Comparison of ENCODE assay signal across 25 cellular contexts in genomic region chr4:136002316-136002715, GRCh38.
DNase-seq lines count a peak whose midpoint lies in the region; ATAC-seq and TF ChIP-seq lines count a peak whose summit lies in the region.
"Had no signal": no experiment of that assay in that cellular context is flagged by ENCODE, and none has a peak within 500 bp of the region (broad histone marks: within the 10 kb centered on the region; RNA-seq: fewer than 3 reads in every experiment).

No MANE protein-coding gene starts in this region.

- POLR2A ChIA-PET in PC-3 (lab: Charles Lee; ENCODE audit: unreplicated experiment): no interaction called here

- H4K20me1 ChIP-seq in PC-3 (ENCODE audit: low read length): no peaks in the 10 kb centered on the region

- H3K27ac ChIP-seq in PC-3 (ENCODE audit: low read length) (no peak overlapping the region), brain microvascular endothelial cell (no peak overlapping the region), sigmoid colon (no peak overlapping the region)
- H3K27ac ChIP-seq: 22Rv1, C4-2B, RWPE1 had no signal

- no peak overlapping the region for H3K9ac ChIP-seq in PC-3 (ENCODE audit: low read length)

- no peaks in the 10 kb centered on the region for H3K9me3 ChIP-seq in PC-3 (ENCODE audit: low read length)
- no peaks in the 10 kb centered on the region for H3K9me3 ChIP-seq in sigmoid colon
- H3K9me3 ChIP-seq: Caco-2 had no signal

- 94 to 98% methylated on average over 1 of the region's 1 CpG for WGBS in sigmoid colon, 2 donors

- in situ Hi-C loops in brain microvascular endothelial cell (cut with HindIII; ENCODE audit: low pct_ligation_motif_present, low sequenced_read_pairs): no loop called here

- no peaks in the 10 kb centered on the region for H3K4me1 ChIP-seq in PC-3 (ENCODE audit: insufficient read depth, low read length)
- no peaks in the 10 kb centered on the region for H3K4me1 ChIP-seq in sigmoid colon
- H3K4me1 ChIP-seq: Caco-2 had no signal

- TF ChIP-seq EP300 in sigmoid colon (IDR thresholded peaks at IDR 0.05): no peak

- DNase-seq in DMS53 (lab: John Stamatoyannopoulos, UW) (peak; percentile 17), DMS53 treated with DMSO at 0.1 percent for 48 hours (lab: John Stamatoyannopoulos, UW; ENCODE audit: unreplicated experiment) (no peak), PC-3 (peak; percentile 42), brain microvascular endothelial cell (peak; percentile 4), renal cortical epithelial cell (ENCODE audit: low read depth) (peak; percentile 21), putamen (ENCODE audit: low spot score) (no peak), NCI-H2081 (lab: John Stamatoyannopoulos, UW) (no peak), sigmoid colon (no peak)
- DNase-seq: Caco-2; CD8-positive, alpha-beta T cell; DMS 273 treated with DMSO at 0.1 percent for 48 hours; DND-41; H7; KBM-7; NCI-H1048; NCI-H1417; NCI-H1694 treated with DMSO at 0.1 percent for 48 hours; NCI-H2081 treated with DMSO at 0.1 percent for 48 hours; NCI-H2171 treated with DMSO at 0.1 percent for 48 hours; NCI-H446 treated with DMSO at 0.1 percent for 48 hours; NCI-H526; SHP77 had no signal

- H3K27me3 ChIP-seq in PC-3 (ENCODE audit: low read length) (no peaks in the 10 kb centered on the region), brain microvascular endothelial cell (replicated peaks) (no peaks in the 10 kb centered on the region), sigmoid colon (no peaks in the 10 kb centered on the region)

- H3K79me2 ChIP-seq in PC-3 (ENCODE audit: low read length): no peaks in the 10 kb centered on the region

- no peaks in the 10 kb centered on the region for H3F3A ChIP-seq in PC-3 (ENCODE audit: low read length, unreplicated experiment)

- H3K4me2 ChIP-seq in PC-3 (ENCODE audit: low read length): no peak overlapping the region

- ATAC-seq in PC-3: peak; percentile 38; the same call in 1 of the 2 replicates
- ATAC-seq: CD8-positive, alpha-beta T cell had no signal

- no peak overlapping the region for H2AFZ ChIP-seq in PC-3 (ENCODE audit: low read length)

- TF ChIP-seq POLR2A in sigmoid colon (IDR thresholded peaks at IDR 0.05): no peak

- CTCF ChIA-PET in PC-3 (lab: Charles Lee): no interaction called here

- no peaks in the 10 kb centered on the region for H3K9me2 ChIP-seq in PC-3 (replicated peaks; ENCODE audit: low read length)

- intact Hi-C loops in PC-3 (cut with micrococcal nuclease): no loop called here
- intact Hi-C loops in sigmoid colon (cut with DNase I): no loop called here

- H3K4me3 ChIP-seq in PC-3 (ENCODE audit: low read length): no peak overlapping the region
- no peak overlapping the region for H3K4me3 ChIP-seq in brain microvascular endothelial cell (ENCODE audit: low read depth, low read length)
- H3K4me3 ChIP-seq in sigmoid colon: no peak overlapping the region

- H3K36me3 ChIP-seq in PC-3 (ENCODE audit: low read depth, low read length): no peaks in the 10 kb centered on the region
- H3K36me3 ChIP-seq in brain microvascular endothelial cell (replicated peaks): no peaks in the 10 kb centered on the region
- H3K36me3 ChIP-seq in sigmoid colon: no peaks in the 10 kb centered on the region

- no TSS peak for BruUV-seq in PC-3 (replicated peaks; lab: Mats Ljungman, UMichigan)

- TF ChIP-seq CTCF in PC-3 (conservative IDR thresholded peaks at IDR 0.05; ENCODE audit: low read depth, low read length) (no peak), brain microvascular endothelial cell (IDR thresholded peaks at IDR 0.05; ENCODE audit: low read depth, low read length, missing control alignments) (no peak), sigmoid colon (IDR thresholded peaks at IDR 0.05) (no peak)

Comparison
In these comparisons a context has a peak if more than half of its experiments do, and no peak if none do; other contexts are left out.
1. DNase-seq: peak in DMS53 (single experiment), PC-3 (single experiment), brain microvascular endothelial cell (single experiment) and renal cortical epithelial cell (single experiment); none in DMS53 treated with DMSO at 0.1 percent for 48 hours (single experiment), putamen (single experiment), NCI-H2081 (0 of 2) and sigmoid colon (single experiment).